ENCODE assay signal across 1 cellular context in the genomic region with DNA sequence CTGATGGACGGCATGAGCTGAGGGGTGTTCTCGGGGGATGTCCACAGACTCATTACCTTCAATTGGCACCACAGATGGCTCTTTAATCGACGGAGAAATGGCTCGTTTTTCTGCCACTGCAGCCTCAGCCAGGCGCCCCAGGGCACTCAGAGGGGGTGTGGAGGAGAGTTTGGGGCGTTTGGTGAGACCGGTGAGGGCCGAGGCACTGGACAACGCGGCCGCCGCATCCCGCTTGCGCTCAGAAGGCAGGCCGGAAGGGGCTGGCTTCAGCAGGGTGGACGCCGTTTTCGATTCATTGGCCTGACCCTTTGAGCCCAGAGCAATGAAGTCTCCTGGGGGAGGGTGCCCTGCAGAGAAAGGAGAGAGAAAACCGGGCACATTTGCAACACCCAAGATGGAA.
TF ChIP-seq lines count a peak whose summit lies in the region.

No MANE protein-coding gene starts in this region.

TF ChIP-seq in GM23338, 12 proteins besides CTCF, POLR2A, EP300 and RAD21 (continued from another document):
- TF ChIP-seq, protein P1, sequence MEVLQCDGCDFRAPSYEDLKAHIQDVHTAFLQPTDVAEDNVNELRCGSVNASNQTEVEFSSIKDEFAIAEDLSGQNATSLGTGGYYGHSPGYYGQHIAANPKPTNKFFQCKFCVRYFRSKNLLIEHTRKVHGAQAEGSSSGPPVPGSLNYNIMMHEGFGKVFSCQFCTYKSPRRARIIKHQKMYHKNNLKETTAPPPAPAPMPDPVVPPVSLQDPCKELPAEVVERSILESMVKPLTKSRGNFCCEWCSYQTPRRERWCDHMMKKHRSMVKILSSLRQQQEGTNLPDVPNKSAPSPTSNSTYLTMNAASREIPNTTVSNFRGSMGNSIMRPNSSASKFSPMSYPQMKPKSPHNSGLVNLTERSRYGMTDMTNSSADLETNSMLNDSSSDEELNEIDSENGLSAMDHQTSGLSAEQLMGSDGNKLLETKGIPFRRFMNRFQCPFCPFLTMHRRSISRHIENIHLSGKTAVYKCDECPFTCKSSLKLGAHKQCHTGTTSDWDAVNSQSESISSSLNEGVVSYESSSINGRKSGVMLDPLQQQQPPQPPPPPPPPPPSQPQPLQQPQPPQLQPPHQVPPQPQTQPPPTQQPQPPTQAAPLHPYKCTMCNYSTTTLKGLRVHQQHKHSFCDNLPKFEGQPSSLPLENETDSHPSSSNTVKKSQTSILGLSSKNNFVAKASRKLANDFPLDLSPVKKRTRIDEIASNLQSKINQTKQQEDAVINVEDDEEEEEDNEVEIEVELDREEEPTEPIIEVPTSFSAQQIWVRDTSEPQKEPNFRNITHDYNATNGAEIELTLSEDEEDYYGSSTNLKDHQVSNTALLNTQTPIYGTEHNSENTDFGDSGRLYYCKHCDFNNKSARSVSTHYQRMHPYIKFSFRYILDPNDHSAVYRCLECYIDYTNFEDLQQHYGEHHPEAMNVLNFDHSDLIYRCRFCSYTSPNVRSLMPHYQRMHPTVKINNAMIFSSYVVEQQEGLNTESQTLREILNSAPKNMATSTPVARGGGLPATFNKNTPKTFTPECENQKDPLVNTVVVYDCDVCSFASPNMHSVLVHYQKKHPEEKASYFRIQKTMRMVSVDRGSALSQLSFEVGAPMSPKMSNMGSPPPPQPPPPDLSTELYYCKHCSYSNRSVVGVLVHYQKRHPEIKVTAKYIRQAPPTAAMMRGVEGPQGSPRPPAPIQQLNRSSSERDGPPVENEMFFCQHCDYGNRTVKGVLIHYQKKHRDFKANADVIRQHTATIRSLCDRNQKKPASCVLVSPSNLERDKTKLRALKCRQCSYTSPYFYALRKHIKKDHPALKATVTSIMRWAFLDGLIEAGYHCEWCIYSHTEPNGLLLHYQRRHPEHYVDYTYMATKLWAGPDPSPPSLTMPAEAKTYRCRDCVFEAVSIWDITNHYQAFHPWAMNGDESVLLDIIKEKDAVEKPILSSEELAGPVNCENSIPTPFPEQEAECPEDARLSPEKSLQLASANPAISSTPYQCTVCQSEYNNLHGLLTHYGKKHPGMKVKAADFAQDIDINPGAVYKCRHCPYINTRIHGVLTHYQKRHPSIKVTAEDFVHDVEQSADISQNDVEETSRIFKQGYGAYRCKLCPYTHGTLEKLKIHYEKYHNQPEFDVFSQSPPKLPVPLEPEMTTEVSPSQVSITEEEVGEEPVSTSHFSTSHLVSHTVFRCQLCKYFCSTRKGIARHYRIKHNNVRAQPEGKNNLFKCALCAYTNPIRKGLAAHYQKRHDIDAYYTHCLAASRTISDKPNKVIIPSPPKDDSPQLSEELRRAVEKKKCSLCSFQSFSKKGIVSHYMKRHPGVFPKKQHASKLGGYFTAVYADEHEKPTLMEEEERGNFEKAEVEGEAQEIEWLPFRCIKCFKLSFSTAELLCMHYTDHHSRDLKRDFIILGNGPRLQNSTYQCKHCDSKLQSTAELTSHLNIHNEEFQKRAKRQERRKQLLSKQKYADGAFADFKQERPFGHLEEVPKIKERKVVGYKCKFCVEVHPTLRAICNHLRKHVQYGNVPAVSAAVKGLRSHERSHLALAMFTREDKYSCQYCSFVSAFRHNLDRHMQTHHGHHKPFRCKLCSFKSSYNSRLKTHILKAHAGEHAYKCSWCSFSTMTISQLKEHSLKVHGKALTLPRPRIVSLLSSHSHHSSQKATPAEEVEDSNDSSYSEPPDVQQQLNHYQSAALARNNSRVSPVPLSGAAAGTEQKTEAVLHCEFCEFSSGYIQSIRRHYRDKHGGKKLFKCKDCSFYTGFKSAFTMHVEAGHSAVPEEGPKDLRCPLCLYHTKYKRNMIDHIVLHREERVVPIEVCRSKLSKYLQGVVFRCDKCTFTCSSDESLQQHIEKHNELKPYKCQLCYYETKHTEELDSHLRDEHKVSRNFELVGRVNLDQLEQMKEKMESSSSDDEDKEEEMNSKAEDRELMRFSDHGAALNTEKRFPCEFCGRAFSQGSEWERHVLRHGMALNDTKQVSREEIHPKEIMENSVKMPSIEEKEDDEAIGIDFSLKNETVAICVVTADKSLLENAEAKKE (CRISPR knock-in tag; IDR thresholded peaks at IDR 0.05) = no peak
- no peak for TF ChIP-seq EZH2 (IDR thresholded peaks at IDR 0.05; ENCODE audit: low read depth, unreplicated experiment)
- no peak for TF ChIP-seq NANOG (IDR thresholded peaks at IDR 0.05; ENCODE audit: borderline replicate concordance)
- no peak for TF ChIP-seq POLR2AphosphoS5 (IDR thresholded peaks at IDR 0.05; ENCODE audit: low read depth)
- TF ChIP-seq ZNF114 (CRISPR knock-in tag; IDR thresholded peaks at IDR 0.05) = no peak
- no peak for TF ChIP-seq ZNF331 (CRISPR knock-in tag; IDR thresholded peaks at IDR 0.05; ENCODE audit: low read depth)
- no peak for TF ChIP-seq JUNB (IDR thresholded peaks at IDR 0.05; ENCODE audit: unreplicated experiment)
- TF ChIP-seq STAT1 (IDR thresholded peaks at IDR 0.05; ENCODE audit: unreplicated experiment) = no peak
- no peak for TF ChIP-seq EZH2phosphoT487 (IDR thresholded peaks at IDR 0.05; ENCODE audit: unreplicated experiment)
- TF ChIP-seq, protein P2, sequence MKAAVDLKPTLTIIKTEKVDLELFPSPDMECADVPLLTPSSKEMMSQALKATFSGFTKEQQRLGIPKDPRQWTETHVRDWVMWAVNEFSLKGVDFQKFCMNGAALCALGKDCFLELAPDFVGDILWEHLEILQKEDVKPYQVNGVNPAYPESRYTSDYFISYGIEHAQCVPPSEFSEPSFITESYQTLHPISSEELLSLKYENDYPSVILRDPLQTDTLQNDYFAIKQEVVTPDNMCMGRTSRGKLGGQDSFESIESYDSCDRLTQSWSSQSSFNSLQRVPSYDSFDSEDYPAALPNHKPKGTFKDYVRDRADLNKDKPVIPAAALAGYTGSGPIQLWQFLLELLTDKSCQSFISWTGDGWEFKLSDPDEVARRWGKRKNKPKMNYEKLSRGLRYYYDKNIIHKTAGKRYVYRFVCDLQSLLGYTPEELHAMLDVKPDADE (IDR thresholded peaks at IDR 0.05) = no peak
- no peak for TF ChIP-seq CREB1 (CRISPR knock-in tag; IDR thresholded peaks at IDR 0.05; ENCODE audit: low read depth)
